In the genomic region with DNA sequence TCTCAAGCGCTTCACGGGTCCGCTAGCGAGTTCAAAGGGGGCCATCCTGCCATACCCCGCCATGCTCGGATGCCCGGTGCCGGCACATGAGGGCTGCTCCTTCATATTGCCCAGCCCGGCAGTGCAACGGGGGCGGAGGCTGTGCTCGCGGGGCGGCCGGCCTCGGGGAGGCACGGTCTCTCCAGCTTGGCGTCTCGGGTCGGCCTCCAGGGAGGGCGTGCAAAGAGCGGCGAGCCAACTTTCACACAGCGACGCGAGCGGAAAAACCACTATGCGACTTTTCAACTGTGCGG, we compare ENCODE assay signal across 8 cellular contexts.
DNase-seq lines count a peak whose midpoint lies in the region; ATAC-seq and TF ChIP-seq lines count a peak whose summit lies in the region.

No MANE protein-coding gene starts in this region.

- H3K27ac ChIP-seq in CD4-positive, CD25-positive, alpha-beta regulatory T cell (ENCODE audit: insufficient read depth, low read length, poor library complexity, severe bottlenecking): peak overlapping the region; percentile 64
- peak overlapping the region; percentile 20 to 95 (median 78) for H3K27ac ChIP-seq in heart right ventricle
- H3K27ac ChIP-seq in sigmoid colon: peak overlapping the region; percentile 79 to 91 (median 86)

- no peaks in the 10 kb centered on the region for H3K9me3 Mint-ChIP-seq in CD4-positive, CD25-positive, alpha-beta regulatory T cell

- H3K4me1 ChIP-seq in CD4-positive, CD25-positive, alpha-beta regulatory T cell (ENCODE audit: control insufficient read depth, insufficient read depth, low read length, poor library complexity, severe bottlenecking): peaks cover 28% of the 10 kb centered on the region
- H3K4me1 ChIP-seq in heart right ventricle: peaks cover 3 to 75% (median 55%) of the 10 kb centered on the region in 9 donors
- H3K4me1 ChIP-seq in sigmoid colon: peaks cover 0 to 79% (median 66%) of the 10 kb centered on the region in 4 donors

- TF ChIP-seq EP300 in sigmoid colon (IDR thresholded peaks at IDR 0.05): no peak

- TF ChIP-seq CTCF in WI38 (IDR thresholded peaks at IDR 0.05; ENCODE audit: low read depth, low read length) (no peak), heart right ventricle (IDR thresholded peaks at IDR 0.05) (peak in 1 of 9 donors; percentile 3), sigmoid colon (IDR thresholded peaks at IDR 0.05) (no peak)

- H3K9me3 ChIP-seq in CD4-positive, CD25-positive, alpha-beta regulatory T cell (ENCODE audit: control insufficient read depth in 2 of 2, low read length in 2 of 2): no peaks in the 10 kb centered on the region
- H3K9me3 ChIP-seq in heart right ventricle (no peaks in the 10 kb centered on the region), sigmoid colon (no peaks in the 10 kb centered on the region)

- DNase-seq in CD4-positive, CD25-positive, alpha-beta regulatory T cell: no peak
- DNase-seq in H7 (no peak), heart right ventricle (no peak), sigmoid colon (no peak), NCI-H2107 treated with DMSO at 0.1 percent for 48 hours (lab: John Stamatoyannopoulos, UW; ENCODE audit: unreplicated experiment) (no peak), NCI-H1436 treated with DMSO at 0.1 percent for 48 hours (lab: John Stamatoyannopoulos, UW) (no peak)
- DNase-seq in stimulated activated CD4-positive, alpha-beta T cell treated with anti-CD3 and anti-CD28 coated beads, Interleukin-1b, Interleukin-23, amount 100 ng/mL, for 48 hours: no peak

- peak overlapping the region; percentile 92 for H3K4me3 ChIP-seq in CD4-positive, CD25-positive, alpha-beta regulatory T cell (ENCODE audit: low read depth, low read length)
- peak overlapping the region; percentile 67 for H3K4me3 ChIP-seq in H7 (ENCODE audit: insufficient read depth, low read depth, low read length)
- H3K4me3 ChIP-seq in WI38 (ENCODE audit: low read depth, low read length): peak overlapping the region; percentile 79
- peak overlapping the region; percentile 51 to 87 (median 78) for H3K4me3 ChIP-seq in heart right ventricle
- peak overlapping the region; percentile 49 to 75 (median 66) for H3K4me3 ChIP-seq in sigmoid colon

- peak overlapping the region; percentile 80 to 91 (median 91) for H3K27ac Mint-ChIP-seq in CD4-positive, CD25-positive, alpha-beta regulatory T cell

- H3K27me3 ChIP-seq in CD4-positive, CD25-positive, alpha-beta regulatory T cell (ENCODE audit: control insufficient read depth, insufficient read depth, low read length): peaks cover 13% of the 10 kb centered on the region
- H3K27me3 ChIP-seq in H7 (ENCODE audit: control insufficient read depth, insufficient read depth, low read length) (peaks cover 28% of the 10 kb centered on the region), heart right ventricle (no peaks in the 10 kb centered on the region), sigmoid colon (no peaks in the 10 kb centered on the region)

- H3K27me3 Mint-ChIP-seq in CD4-positive, CD25-positive, alpha-beta regulatory T cell: peaks cover 20% of the 10 kb centered on the region

- peaks cover 25 to 63% (median 37%) of the 10 kb centered on the region in 4 donors for H3K4me1 Mint-ChIP-seq in CD4-positive, CD25-positive, alpha-beta regulatory T cell

- no peaks in the 10 kb centered on the region for H3K36me3 ChIP-seq in CD4-positive, CD25-positive, alpha-beta regulatory T cell (ENCODE audit: control insufficient read depth, insufficient read depth, low read length)
- H3K36me3 ChIP-seq in H7 (replicated peaks; ENCODE audit: control insufficient read depth, insufficient read depth, low read length): no peaks in the 10 kb centered on the region
- no peaks in the 10 kb centered on the region for H3K36me3 ChIP-seq in heart right ventricle
- H3K36me3 ChIP-seq in sigmoid colon: no peaks in the 10 kb centered on the region

- TF ChIP-seq POLR2A in sigmoid colon (IDR thresholded peaks at IDR 0.05): no peak

- WGBS in heart right ventricle, 2 donors: 0% methylated on average over 29 of the region's 29 CpGs
- WGBS in sigmoid colon, 2 donors: 2 to 4% methylated on average over 29 of the region's 29 CpGs

- no peaks in the 10 kb centered on the region for H3K36me3 Mint-ChIP-seq in CD4-positive, CD25-positive, alpha-beta regulatory T cell

- intact Hi-C loops in heart right ventricle (cut with DNase I) (loop anchor here in 8 of 10 donors (1.0 to 10.0 kb wide), 9 partner anchors 86 to 316 kb away; no protein-coding TSS in a partner anchor), sigmoid colon (cut with DNase I) (loop anchor here (5.0 to 10.0 kb wide), 3 partner anchors 48 to 326 kb away; no protein-coding TSS in a partner anchor)

- H3K4me3 Mint-ChIP-seq in CD4-positive, CD25-positive, alpha-beta regulatory T cell: peak overlapping the region; percentile 84 to 98 (median 95)

- ATAC-seq in CD4-positive, CD25-positive, alpha-beta regulatory T cell (ENCODE audit: low read depth in 2 of 2): peak in 1 of 2 donors; percentile 6
- ATAC-seq in heart right ventricle: peak; percentile 43 to 87 (median 60)
